7 cellular contexts compared by ENCODE assay signal in the genomic region with DNA sequence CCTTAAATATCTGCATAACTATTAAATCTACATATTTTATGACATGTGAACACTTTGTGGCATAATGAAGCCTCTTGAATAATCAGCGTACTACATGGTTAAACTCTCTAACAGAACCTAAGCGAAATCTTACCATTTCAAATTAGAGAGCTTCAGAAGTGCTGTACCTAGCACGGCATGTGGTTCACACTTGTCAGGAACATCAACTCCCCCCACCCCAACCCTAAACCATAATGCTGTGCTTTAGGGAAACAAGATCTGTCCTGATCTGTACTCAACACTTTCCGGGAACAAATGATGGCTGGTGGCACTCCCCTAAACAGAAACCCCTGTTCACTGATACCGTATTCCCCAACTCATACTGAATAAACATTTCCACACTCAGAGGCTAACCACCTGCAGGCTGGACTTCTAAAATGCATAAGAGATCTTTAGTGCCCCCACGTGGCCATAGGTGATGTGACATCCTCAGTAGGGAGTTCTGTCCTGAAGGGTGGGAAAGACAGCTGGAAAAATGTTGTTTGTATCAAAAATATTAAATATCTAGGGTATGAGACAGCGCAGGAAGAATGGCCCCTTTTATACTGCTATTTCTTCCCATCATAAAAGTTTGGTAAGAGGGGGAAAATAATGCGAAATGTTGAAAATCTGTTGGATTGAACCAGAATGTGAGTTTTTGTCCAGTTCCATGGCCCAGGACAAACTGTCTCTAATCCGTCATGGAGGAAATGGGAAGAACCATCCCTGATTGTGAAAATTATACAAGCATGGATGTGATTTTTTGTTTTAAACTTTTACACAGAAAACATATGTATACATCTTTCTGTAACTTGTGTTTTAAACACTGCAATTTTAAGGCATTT.
DNase-seq lines count a peak whose midpoint lies in the region; ATAC-seq, FAIRE-seq and TF ChIP-seq lines count a peak whose summit lies in the region.

No MANE protein-coding gene starts in this region.

- peaks cover 18 to 24% of the 10 kb centered on the region in 2 donors for H3K27me3 Mint-ChIP-seq in T-cell

- TF ChIP-seq POLR2A in GM12891 (IDR thresholded peaks at IDR 0.05; ENCODE audit: low read depth, low read length): no peak
- no peak for TF ChIP-seq POLR2A in sigmoid colon (IDR thresholded peaks at IDR 0.05)

- no peak overlapping the region for H3K4me3 ChIP-seq in sigmoid colon

- no peaks in the 10 kb centered on the region for H3K27me3 ChIP-seq in sigmoid colon

- POLR2A ChIA-PET in T-cell (lab: Charles Lee): interaction anchor here in 1 of 2 donors (0.6 kb wide), 1 partner anchor 302 kb away, joined by 3 read pairs; no protein-coding TSS in a partner anchor

- H3K4me1 Mint-ChIP-seq in T-cell: peaks cover 0 to 5% (median 2%) of the 10 kb centered on the region in 3 donors

- TF ChIP-seq EP300 in sigmoid colon (IDR thresholded peaks at IDR 0.05): no peak

- ATAC-seq in T-cell (replicated peaks in 1 of 4) (peak in 3 of 4 experiments; percentile 52 to 68 (median 65)), HG03571 (IDR thresholded peaks at IDR 0.05; ENCODE audit: unreplicated experiment) (no peak)

- no peaks in the 10 kb centered on the region for H3K9me3 ChIP-seq in sigmoid colon

- no peaks in the 10 kb centered on the region for H3K36me3 ChIP-seq in sigmoid colon

- H3K36me3 Mint-ChIP-seq in T-cell: no peaks in the 10 kb centered on the region

- no peak overlapping the region for H3K27ac ChIP-seq in sigmoid colon

- peaks cover 0 to 16% (median 9%) of the 10 kb centered on the region in 4 donors for H3K4me1 ChIP-seq in sigmoid colon

- DNase-seq in GM12891 (ENCODE audit: insufficient read length, low spot score): peak; percentile 32
- peak; percentile 42 for DNase-seq in NCI-H128 (lab: John Stamatoyannopoulos, UW; ENCODE audit: unreplicated experiment)
- DNase-seq in T-cell: peak in 32 of 34 experiments; percentile 9 to 55 (median 38)
- peak in 49 of 58 donors; percentile 8 to 83 (median 47) for DNase-seq in anterior cingulate cortex (lab: John Stamatoyannopoulos, UW)
- peak; percentile 63 for DNase-seq in hepatic stellate cell (ENCODE audit: low spot score)
- peak; percentile 85 for DNase-seq in sigmoid colon

- no peak overlapping the region for H3K4me3 Mint-ChIP-seq in T-cell

- CTCF ChIA-PET in T-cell (lab: Charles Lee): no interaction called here

- 16 to 30% methylated on average over 9 of the region's 9 CpGs for WGBS in sigmoid colon, 2 donors

- no peaks in the 10 kb centered on the region for H3K9me3 Mint-ChIP-seq in T-cell

- FAIRE-seq in GM12891 (lab: Jason Lieb, UNC): peak; percentile 66

- intact Hi-C loops in sigmoid colon (cut with DNase I): loop anchor here (2.0 to 10.0 kb wide), 2 partner anchors 162 to 374 kb away; no protein-coding TSS in a partner anchor

- no peak overlapping the region for H3K27ac Mint-ChIP-seq in T-cell

- peak; percentile 34 to 82 (median 67) for TF ChIP-seq CTCF in sigmoid colon (IDR thresholded peaks at IDR 0.05)

TF ChIP-seq in GM12891, 5 proteins besides CTCF, POLR2A, EP300 and RAD21:
- TF ChIP-seq TAF1 (IDR thresholded peaks at IDR 0.05; ENCODE audit: low read depth, low read length) (no peak), POLR2AphosphoS5 (IDR thresholded peaks at IDR 0.05; ENCODE audit: low read depth, low read length) (no peak), POU2F2 (IDR thresholded peaks at IDR 0.05; ENCODE audit: low read depth, low read length) (peak; percentile 38; the same call in 1 of the 2 replicates), PAX5 (IDR thresholded peaks at IDR 0.05; ENCODE audit: insufficient read depth, low read length, severe bottlenecking) (no peak), SPI1 (IDR thresholded peaks at IDR 0.05; ENCODE audit: low read depth, low read length) (no peak)

Comparison
In these comparisons a context has a peak if more than half of its experiments do, and no peak if none do; other contexts are left out.
1. DNase-seq: peak in every context shown above with its lines; median percentile 85 in sigmoid colon; 63 in hepatic stellate cell; 47 in anterior cingulate cortex; 42 in NCI-H128; 38 in T-cell; 32 in GM12891.